Comparison of ENCODE assay signal across 29 cellular contexts in genomic region chr5:17067657-17068392, GRCh38.
"Had no signal": no experiment of that assay in that cellular context is flagged by ENCODE, and none has a peak within 500 bp of the region (broad histone marks: within the 10 kb centered on the region; RNA-seq: fewer than 3 reads in every experiment).

No MANE protein-coding gene starts in this region.

- H3K4me1 ChIP-seq: esophagus squamous epithelium, lower lobe of right lung, neural progenitor cell, parathyroid adenoma, right lobe of liver, tibial nerve had no signal

- H3K4me3 ChIP-seq: coronary artery, esophagus squamous epithelium, lower lobe of right lung, neural progenitor cell, right lobe of liver, smooth muscle cell, thoracic aorta, tibial nerve, upper lobe of left lung had no signal

- H3K27ac ChIP-seq: coronary artery, esophagus squamous epithelium, lower lobe of right lung, neural progenitor cell, parathyroid adenoma, right lobe of liver, thoracic aorta, tibial nerve, upper lobe of left lung had no signal

- H3K27me3 ChIP-seq: esophagus squamous epithelium, neural progenitor cell, right lobe of liver, tibial nerve, upper lobe of left lung had no signal

- DNase-seq: dermis blood vessel endothelial cell; effector memory CD4-positive, alpha-beta T cell; erythroblast; esophagus squamous epithelium; foreskin melanocyte; glutamatergic neuron; hypothalamus; immature natural killer cell; islet precursor cell; kidney glomerular epithelial cell; left ventricle myocardium superior; lower lobe of right lung; naive B cell; right lobe of liver; stimulated activated CD4-positive, alpha-beta T cell treated with anti-CD3 and anti-CD28 coated beads, Interleukin-2, amount 100 ng/mL, for 24 hours; stimulated activated CD4-positive, alpha-beta T cell treated with anti-CD3 and anti-CD28 coated beads, Interleukin-4, amount 100 ng/mL, for 24 hours; stimulated activated naive CD8-positive, alpha-beta T cell treated with anti-CD3 and anti-CD28 coated beads, Interleukin-15, Interleukin-2, amounts not matched to agents 100 U/mL and 50 U/mL, for 24 hours; substantia nigra; upper lobe of left lung had no signal

- H3K9me3 ChIP-seq: esophagus squamous epithelium, lower lobe of right lung, right lobe of liver, thoracic aorta, tibial nerve, upper lobe of left lung had no signal

- ATAC-seq: left ventricle myocardium superior; lower lobe of right lung; natural killer cell treated with Interleukin-12 subunit alpha and Interleukin-12 subunit beta and Interleukin-15 and Interleukin-18, amount 100 ng/mL, for 72 hours; right lobe of liver; stimulated activated effector memory CD8-positive, alpha-beta T cell treated with anti-CD3 and anti-CD28 coated beads, Interleukin-12 subunit alpha, Interleukin-12 subunit beta, amount 100 ng/mL, for 72 hours; stimulated activated naive CD8-positive, alpha-beta T cell treated with anti-CD3 and anti-CD28 coated beads, Interleukin-15, Interleukin-2, amounts not matched to agents 100 U/mL and 50 U/mL, for 24 hours had no signal

- H3K36me3 ChIP-seq: esophagus squamous epithelium, lower lobe of right lung, neural progenitor cell, right lobe of liver, thoracic aorta, tibial nerve, upper lobe of left lung had no signal

- FAIRE-seq: endometrium, urothelium cell line had no signal
